Comparison of ENCODE assay signal across 8 cellular contexts in the genomic region with DNA sequence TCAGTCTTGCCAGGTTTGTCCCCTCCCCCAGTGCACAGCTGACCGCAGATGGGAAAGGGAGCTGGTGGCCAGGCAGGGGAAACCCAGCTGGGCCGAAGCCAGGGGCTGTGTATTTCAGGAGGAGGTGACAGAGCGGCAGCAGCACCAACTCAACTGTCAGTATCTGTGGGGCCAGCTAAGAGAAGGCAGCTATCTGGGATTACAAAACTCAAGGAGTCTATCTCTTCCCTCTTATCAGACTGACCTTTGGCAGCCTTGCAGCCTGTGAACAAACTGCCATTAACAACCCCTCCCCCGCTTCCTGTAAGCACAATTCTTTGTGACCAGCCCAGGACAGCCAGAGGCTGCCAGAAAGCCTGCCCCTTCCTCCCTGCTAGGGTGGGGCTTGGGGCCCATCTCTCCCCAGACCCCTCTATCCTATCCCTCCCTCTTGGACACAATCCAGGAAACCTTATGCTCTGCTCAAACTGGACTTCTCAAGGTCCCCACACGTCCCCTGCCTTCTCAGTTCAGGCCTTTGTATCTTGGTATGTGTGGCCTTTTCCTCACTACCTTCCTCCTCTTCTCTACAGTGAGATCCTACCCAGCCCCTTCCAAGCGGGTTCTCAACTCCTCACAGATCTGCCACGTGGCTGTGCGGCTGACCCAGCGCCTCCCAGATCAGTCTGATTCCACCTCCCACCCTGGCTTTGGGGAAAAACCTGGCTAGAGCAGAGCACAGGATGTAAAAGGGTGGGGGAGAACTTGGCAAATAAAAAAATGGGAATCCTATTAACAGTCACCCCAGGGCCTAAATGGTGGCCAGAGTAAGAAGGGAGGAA. TPM values are rescaled to one million over a fixed set of nuclear protein-coding genes. Genes with fewer than 3 reads are reported as not detected.
DNase-seq lines count a peak whose midpoint lies in the region; ATAC-seq and TF ChIP-seq lines count a peak whose summit lies in the region.

No MANE protein-coding gene starts in this region.

- H3K27ac ChIP-seq in GM23248 (peak overlapping the region; percentile 49), transverse colon (peak overlapping the region; percentile 84 to 94 (median 88))

- H3K27me3 Mint-ChIP-seq in Calu3 (ENCODE audit: unreplicated experiment) (no peaks in the 10 kb centered on the region), natural killer cell (ENCODE audit: low read depth in 2 of 2) (no peaks in the 10 kb centered on the region)

- H3K36me3 Mint-ChIP-seq in Calu3 (ENCODE audit: insufficient read depth, unreplicated experiment) (peaks cover 5% of the 10 kb centered on the region), natural killer cell (no peaks in the 10 kb centered on the region)

- H3K9me3 Mint-ChIP-seq in Calu3 (ENCODE audit: low read depth, unreplicated experiment) (no peaks in the 10 kb centered on the region), natural killer cell (no peaks in the 10 kb centered on the region)

- intact Hi-C loops in Calu3 (cut with micrococcal nuclease; ENCODE audit: unreplicated experiment) = loop anchor here (1.0 kb wide), 1 partner anchor 25 kb away; no protein-coding TSS in a partner anchor
- intact Hi-C loops in natural killer cell (cut with micrococcal nuclease) = no loop called here
- intact Hi-C loops in transverse colon (cut with DNase I; ENCODE audit: low total_unique reads) = no loop called here

- peaks cover 27% of the 10 kb centered on the region for H3K4me1 ChIP-seq in GM23248 (ENCODE audit: insufficient read depth)
- H3K4me1 ChIP-seq in transverse colon = peaks cover 47 to 69% (median 55%) of the 10 kb centered on the region in 4 donors

- no peaks in the 10 kb centered on the region for H3K27me3 ChIP-seq in GM23248 (replicated peaks; ENCODE audit: insufficient read depth)
- H3K27me3 ChIP-seq in transverse colon = no peaks in the 10 kb centered on the region

- peaks cover 93% of the 10 kb centered on the region for H3K79me2 ChIP-seq in GM23248 (ENCODE audit: insufficient read depth)

- peaks cover 34% of the 10 kb centered on the region for H3K4me1 Mint-ChIP-seq in Calu3 (ENCODE audit: low read depth, unreplicated experiment)
- H3K4me1 Mint-ChIP-seq in natural killer cell = peaks cover 48 to 60% of the 10 kb centered on the region in 2 donors

- H4K20me1 ChIP-seq in GM23248 (ENCODE audit: insufficient read depth) = no peaks in the 10 kb centered on the region; the same call in 1 of the 2 replicates

- peak overlapping the region; percentile 14 for H3K4me3 Mint-ChIP-seq in Calu3 (ENCODE audit: low read depth, unreplicated experiment)
- peak overlapping the region; percentile 51 for H3K4me3 Mint-ChIP-seq in natural killer cell

- in situ Hi-C loops in GM23248 (cut with MboI) (no loop called here), transverse colon (cut with MboI; ENCODE audit: low pct_ligation_motif_present in 1 of 4, low pct_unique_long_range_greater_than_20kb in 1 of 4, low sequenced_read_pairs in 3 of 4) (no loop called here)

- no TSS peak for BruUV-seq in Calu3 (replicated peaks; lab: Mats Ljungman, UMichigan)

- 19 to 22% methylated on average over 9 of the region's 9 CpGs for WGBS in GM23248 (ENCODE audit: low coverage in 1 of 2, low lambda C conversion rate in 2 of 2, missing lambda C conversion rate in 2 of 2), 2 experiments
- WGBS in transverse colon (ENCODE audit: low coverage in 1 of 2), 2 donors = 8 to 13% methylated on average over 5 to 9 of the region's 9 CpGs

- H3K27ac Mint-ChIP-seq in Calu3 (ENCODE audit: unreplicated experiment) = peak overlapping the region; percentile 75
- H3K27ac Mint-ChIP-seq in natural killer cell = peak overlapping the region; percentile 83 to 87

- no peaks in the 10 kb centered on the region for H3K9me2 ChIP-seq in GM23248 (ENCODE audit: insufficient read depth)

- TF ChIP-seq CTCF in Calu3 (IDR thresholded peaks at IDR 0.05; ENCODE audit: unreplicated experiment) (no peak), fibroblast of mammary gland (conservative IDR thresholded peaks at IDR 0.05; ENCODE audit: control insufficient read depth, insufficient read depth, low read depth, low read length) (no peak), natural killer cell (IDR thresholded peaks at IDR 0.05) (no peak), transverse colon (IDR thresholded peaks at IDR 0.05) (no peak)

- peak overlapping the region; percentile 43 for H3K9ac ChIP-seq in GM23248

- peak overlapping the region; percentile 83 for H3K4me2 ChIP-seq in GM23248 (ENCODE audit: unreplicated experiment)

- H3F3A ChIP-seq in GM23248 (ENCODE audit: insufficient read depth) = peaks cover 23% of the 10 kb centered on the region; the same call in 1 of the 2 replicates

- 0 out of 2 replicates have a peak overlapping the region, but pooled peaks have one; percentile 7 for H2AFZ ChIP-seq in GM23248

- TF ChIP-seq EP300 in transverse colon (IDR thresholded peaks at IDR 0.05; ENCODE audit: low read depth) = peak; percentile 39

- no peaks in the 10 kb centered on the region for H3K36me3 ChIP-seq in GM23248 (ENCODE audit: low read depth)
- no peaks in the 10 kb centered on the region for H3K36me3 ChIP-seq in transverse colon

- CTCF ChIA-PET in Calu3 (lab: Charles Lee) = interaction anchor here (0.6 to 1.1 kb wide), 6 partner anchors 10 to 48 kb away, joined by 3 to 13 read pairs (median 4); partner anchors contain the start of genes FCSK and ST3GAL2

- DNase-seq in Calu3 = peak; percentile 94
- DNase-seq in GM23248 = peak; percentile 96
- DNase-seq in NCI-H446 treated with DMSO at 0.1 percent for 48 hours (lab: John Stamatoyannopoulos, UW) = peak; percentile 15
- DNase-seq in activated CD8-positive, alpha-beta memory T cell treated with anti-CD3 and anti-CD28 coated beads for 48 hours (ENCODE audit: low read depth in 2 of 3, low spot score in 2 of 3) = peak in 2 of 3 experiments; percentile 48 to 57
- peak; percentile 93 for DNase-seq in fibroblast of mammary gland (ENCODE audit: low read depth)
- DNase-seq in natural killer cell = peak; percentile 59
- peak; percentile 92 for DNase-seq in transverse colon
- DNase-seq in cortex of kidney (lab: John Stamatoyannopoulos, UW) = no peak

- peak; percentile 57 for TF ChIP-seq POLR2A in transverse colon (IDR thresholded peaks at IDR 0.05)

- peak; percentile 73 to 77 (median 75) for ATAC-seq in natural killer cell

- H3K9me3 ChIP-seq in GM23248 (ENCODE audit: low read depth) = no peaks in the 10 kb centered on the region
- no peaks in the 10 kb centered on the region for H3K9me3 ChIP-seq in transverse colon

- H3K4me3 ChIP-seq in GM23248 (0 out of 2 replicates have a peak overlapping the region, but pooled peaks have one; percentile 6), fibroblast of mammary gland (ENCODE audit: control insufficient read depth, low read depth, low read length) (no peak overlapping the region), transverse colon (peak overlapping the region in 2 of 4 donors; percentile 0 to 9)

RNA-seq across cellular contexts. Expression of gene ST3GAL2, which starts 10.5 kb away (rescaled TPM):
- total RNA-seq in Calu3 (2022) (9.7 and 10.0 TPM in 2 replicates), natural killer cell (10 to 100 TPM; 25.9 to 39.1 (median 36.9) TPM), transverse colon (10 to 100 TPM in 2 of 4 donors, 1 to 10 TPM in 2; 2.6 to 16.5 (median 8.5) TPM)
- 28.8 and 32.5 TPM in 2 replicates for total RNA-seq in GM23248 (2014; rRNA removed; shearing (Covaris generic))
- 10.8 and 13.3 TPM in 2 replicates for polyA plus RNA-seq in GM23248 (2016; fragmentation: Nextera tagmentation; extraction: Ambion mirVana)

RNA-seq across cellular contexts. Expression of gene FCSK, which starts 26.0 kb away (rescaled TPM):
- 27.6 and 29.1 TPM in 2 replicates for total RNA-seq in Calu3 (2022)
- 6.1 and 6.8 TPM in 2 replicates for total RNA-seq in GM23248 (2014; rRNA removed; shearing (Covaris generic))
- 2.2 and 2.6 TPM in 2 replicates for polyA plus RNA-seq in GM23248 (2016; fragmentation: Nextera tagmentation; extraction: Ambion mirVana)
- 10 to 100 TPM; 28.5 to 33.0 (median 29.6) TPM for total RNA-seq in natural killer cell
- total RNA-seq in transverse colon = 10 to 100 TPM; 38.5 to 62.7 (median 43.1) TPM
